Comparison of ENCODE assay signal across 14 cellular contexts in genomic region chr10:119210633-119211032, GRCh38. TPM values are rescaled to one million over a fixed set of nuclear protein-coding genes. Genes with fewer than 3 reads are reported as not detected.
DNase-seq lines count a peak whose midpoint lies in the region; ATAC-seq and TF ChIP-seq lines count a peak whose summit lies in the region.
"Had no signal": no experiment of that assay in that cellular context is flagged by ENCODE, and none has a peak within 500 bp of the region (broad histone marks: within the 10 kb centered on the region; RNA-seq: fewer than 3 reads in every experiment).

No MANE protein-coding gene starts in this region.

- peaks cover 14% of the 10 kb centered on the region for H3K36me3 Mint-ChIP-seq in CD4-positive, alpha-beta T cell (ENCODE audit: low read depth)
- H3K36me3 Mint-ChIP-seq in osteocyte (ENCODE audit: unreplicated experiment) (peaks cover 9% of the 10 kb centered on the region), H9 (ENCODE audit: insufficient read depth in 1 of 3, low read depth in 3 of 3) (no peaks in the 10 kb centered on the region; a peak in 1 of 7 replicates), WTC11 (no peaks in the 10 kb centered on the region)

- H3K9ac ChIP-seq in Loucy (ENCODE audit: low read depth, low read length, poor library complexity, severe bottlenecking) (peak overlapping the region; percentile 77), H9 (ENCODE audit: extremely low read depth, insufficient read length, low read length) (no peak overlapping the region)

- H2AFZ ChIP-seq in Loucy (ENCODE audit: low read length): no peak overlapping the region
- H2AFZ ChIP-seq in H9 (ENCODE audit: low read length): no peak overlapping the region

- H3K27ac ChIP-seq in CD4-positive, alpha-beta T cell (ENCODE audit: low read depth, low read length): peak overlapping the region; percentile 67
- H3K27ac ChIP-seq in coronary artery: peak overlapping the region; percentile 91 to 93
- no peak overlapping the region for H3K27ac ChIP-seq in H9 (ENCODE audit: insufficient read length, low read depth, low read length)

- no peak overlapping the region for H2BK12ac ChIP-seq in H9 (ENCODE audit: insufficient read length, low read depth, low read length)

- no peak for ATAC-seq in CD4-positive, alpha-beta T cell (ENCODE audit: poor library complexity)
- no peak for ATAC-seq in WTC11

- no peak for TF ChIP-seq CTCF in CD4-positive, alpha-beta T cell (IDR thresholded peaks at IDR 0.05)
- TF ChIP-seq CTCF in Loucy (conservative IDR thresholded peaks at IDR 0.05; ENCODE audit: low read length): no peak
- no peak for TF ChIP-seq CTCF in coronary artery (IDR thresholded peaks at IDR 0.05)
- TF ChIP-seq CTCF in osteocyte (IDR thresholded peaks at IDR 0.05): no peak
- no peak for TF ChIP-seq CTCF in H9 (conservative IDR thresholded peaks at IDR 0.05)
- TF ChIP-seq CTCF in WTC11 (IDR thresholded peaks at IDR 0.05): no peak

- no peaks in the 10 kb centered on the region for H3K36me3 ChIP-seq in Loucy (ENCODE audit: insufficient read depth, low read length)

- no peak overlapping the region for H2BK120ac ChIP-seq in H9 (ENCODE audit: low read depth, low read length, poor library complexity, severe bottlenecking)

- no peak overlapping the region for H3K4ac ChIP-seq in H9 (ENCODE audit: low read depth, low read length)

- H3K4me2 ChIP-seq in Loucy (ENCODE audit: low read depth, low read length, poor library complexity, severe bottlenecking) (peak overlapping the region; percentile 96), H9 (ENCODE audit: insufficient read depth, insufficient read length, low read length) (no peak overlapping the region)

- no peaks in the 10 kb centered on the region for H3K9me2 ChIP-seq in Loucy (replicated peaks; ENCODE audit: low read depth, low read length)

- WGBS in H9 (ENCODE audit: extremely low coverage, insufficient read length, low lambda C conversion rate): no CpG with 5 or more reads among the region's 2 CpGs

- no peak overlapping the region for H3K23ac ChIP-seq in H9 (ENCODE audit: insufficient read length, low read depth, low read length)

- no peak overlapping the region for H2AK5ac ChIP-seq in H9 (ENCODE audit: insufficient read length, low read length)

- peaks cover 70% of the 10 kb centered on the region for H3K79me2 ChIP-seq in Loucy (ENCODE audit: insufficient read depth, low read length)
- H3K79me2 ChIP-seq in H9 (ENCODE audit: insufficient read depth, low read length): no peaks in the 10 kb centered on the region

- no peak overlapping the region for H3K56ac ChIP-seq in H9 (ENCODE audit: insufficient read length, low read depth, low read length)

- no peaks in the 10 kb centered on the region for H3K9me3 ChIP-seq in CD4-positive, alpha-beta T cell (ENCODE audit: control insufficient read depth, low read length)
- no peaks in the 10 kb centered on the region for H3K9me3 ChIP-seq in Loucy (ENCODE audit: insufficient read depth, low read depth, low read length)
- no peaks in the 10 kb centered on the region for H3K9me3 ChIP-seq in H9 (ENCODE audit: control insufficient read depth, low read depth, low read length)

- H3K27me3 Mint-ChIP-seq in CD4-positive, alpha-beta T cell: no peaks in the 10 kb centered on the region
- no peaks in the 10 kb centered on the region for H3K27me3 Mint-ChIP-seq in osteocyte (ENCODE audit: unreplicated experiment)
- H3K27me3 Mint-ChIP-seq in H9 (ENCODE audit: low read depth): peaks cover 24% of the 10 kb centered on the region
- peaks cover 18% of the 10 kb centered on the region for H3K27me3 Mint-ChIP-seq in WTC11 (ENCODE audit: low read depth)
- H3K27me3 Mint-ChIP-seq: memory B cell had no signal

- peaks cover 19% of the 10 kb centered on the region for H3F3A ChIP-seq in Loucy (ENCODE audit: low read depth)

- peaks cover 6% of the 10 kb centered on the region for H3K23me2 ChIP-seq in H9 (ENCODE audit: insufficient read length, low read depth, low read length, poor library complexity, severe bottlenecking)

- H3T11ph ChIP-seq in H9 (ENCODE audit: low read length): no peak overlapping the region

- no peak overlapping the region for H4K91ac ChIP-seq in H9 (ENCODE audit: insufficient read length, low read depth, low read length)

- intact Hi-C loops in CD4-positive, alpha-beta T cell (cut with DNase I, micrococcal nuclease): loop anchor here in 1 of 2 experiments (5.0 kb wide), 1 partner anchor 57 kb away; no protein-coding TSS in a partner anchor

- no peaks in the 10 kb centered on the region for H4K20me1 ChIP-seq in Loucy (ENCODE audit: insufficient read depth, low read length, poor library complexity, severe bottlenecking)
- no peaks in the 10 kb centered on the region for H4K20me1 ChIP-seq in H9 (ENCODE audit: control insufficient read depth, insufficient read depth, insufficient read length)

- no peak overlapping the region for H4K5ac ChIP-seq in H9 (ENCODE audit: insufficient read length, low read depth, low read length)

- H3K4me3 Mint-ChIP-seq in CD4-positive, alpha-beta T cell: peak overlapping the region; percentile 80
- H3K4me3 Mint-ChIP-seq in osteocyte (ENCODE audit: unreplicated experiment): peak overlapping the region; percentile 49
- H3K4me3 Mint-ChIP-seq in H9: no peak overlapping the region
- no peak overlapping the region for H3K4me3 Mint-ChIP-seq in WTC11
- H3K4me3 Mint-ChIP-seq: memory B cell had no signal

- POLR2A ChIA-PET in CD4-positive, alpha-beta T cell (lab: Charles Lee): interaction anchor here (1.1 to 6.6 kb wide), 4 partner anchors 91 to 662 kb away, joined by 4 to 63 read pairs (median 7); partner anchors contain the start of gene MCMBP
- POLR2A ChIA-PET in HEK293T (lab: Yijun Ruan, JAX): interaction anchor here (0.8 kb wide), 1 partner anchor 165 kb away, joined by 3 read pairs; no protein-coding TSS in a partner anchor
- POLR2A ChIA-PET in WTC11 (lab: Charles Lee): no interaction called here

- H3K18ac ChIP-seq in H9 (ENCODE audit: insufficient read length, low read depth, low read length): no peak overlapping the region

- H3K4me1 Mint-ChIP-seq in CD4-positive, alpha-beta T cell (ENCODE audit: low read depth): peaks cover 75% of the 10 kb centered on the region
- H3K4me1 Mint-ChIP-seq in osteocyte (ENCODE audit: unreplicated experiment): peaks cover 54% of the 10 kb centered on the region
- H3K4me1 Mint-ChIP-seq in H9: peaks cover 38 to 41% of the 10 kb centered on the region in 2 experiments
- H3K4me1 Mint-ChIP-seq in WTC11: peaks cover 52% of the 10 kb centered on the region

- peaks cover 65% of the 10 kb centered on the region for H3K4me1 ChIP-seq in Loucy (ENCODE audit: insufficient read depth, low read length, poor library complexity, severe bottlenecking)
- no peaks in the 10 kb centered on the region for H3K4me1 ChIP-seq in H9 (ENCODE audit: insufficient read depth, low read length)

- H4K8ac ChIP-seq in H9 (replicated peaks; ENCODE audit: insufficient read length, low read depth, low read length): no peak overlapping the region

- H3K27ac Mint-ChIP-seq in CD4-positive, alpha-beta T cell: peak overlapping the region; percentile 87
- H3K27ac Mint-ChIP-seq in osteocyte (ENCODE audit: unreplicated experiment) (peak overlapping the region; percentile 90), H9 (no peak overlapping the region), WTC11 (no peak overlapping the region)

- no peak overlapping the region for H2BK5ac ChIP-seq in H9 (ENCODE audit: insufficient read length, low read length)

- H3K79me1 ChIP-seq in H9 (ENCODE audit: insufficient read depth, low read depth, low read length, poor library complexity, severe bottlenecking): no peaks in the 10 kb centered on the region

- H3K4me3 ChIP-seq in Loucy (ENCODE audit: low read length, poor library complexity, severe bottlenecking): peak overlapping the region; percentile 83
- peak overlapping the region; percentile 94 for H3K4me3 ChIP-seq in coronary artery

- H3K9me3 Mint-ChIP-seq in CD4-positive, alpha-beta T cell: no peaks in the 10 kb centered on the region
- H3K9me3 Mint-ChIP-seq in osteocyte (ENCODE audit: unreplicated experiment) (no peaks in the 10 kb centered on the region), H9 (no peaks in the 10 kb centered on the region; a peak in 2 of 5 replicates), WTC11 (no peaks in the 10 kb centered on the region)
- H3K9me3 Mint-ChIP-seq: memory B cell had no signal

- no peak overlapping the region for H2BK20ac ChIP-seq in H9 (ENCODE audit: low read depth, low read length, poor library complexity, severe bottlenecking)

- H2BK15ac ChIP-seq in H9 (ENCODE audit: low read depth, low read length): no peak overlapping the region

- H3K14ac ChIP-seq in H9 (ENCODE audit: insufficient read depth, low read length): no peak overlapping the region

- H3K27me3 ChIP-seq in CD4-positive, alpha-beta T cell (ENCODE audit: control insufficient read depth, insufficient read depth, low read length): no peaks in the 10 kb centered on the region
- H3K27me3 ChIP-seq in Loucy (ENCODE audit: insufficient read depth, low read length, poor library complexity, severe bottlenecking) (no peaks in the 10 kb centered on the region), H9 (ENCODE audit: insufficient read depth, low read length) (peaks cover 12% of the 10 kb centered on the region; the same call in 1 of the 2 replicates)

- CTCF ChIA-PET in CD4-positive, alpha-beta T cell (lab: Charles Lee): interaction anchor here (0.9 to 2.6 kb wide), 4 partner anchors 12 to 235 kb away, joined by 3 to 14 read pairs (median 3); no protein-coding TSS in a partner anchor
- CTCF ChIA-PET in HEK293T (lab: Yijun Ruan, JAX) (interaction anchor here (0.6 to 1.7 kb wide), 3 partner anchors 11 to 211 kb away, joined by 3 to 6 read pairs (median 3); no protein-coding TSS in a partner anchor), WTC11 (lab: Charles Lee) (interaction anchor here (0.6 to 3.2 kb wide), 7 partner anchors 12 to 392 kb away, joined by 3 to 17 read pairs (median 5); no protein-coding TSS in a partner anchor)

- no peak for DNase-seq in CD4-positive, alpha-beta T cell
- DNase-seq in coronary artery (ENCODE audit: low spot score): no peak
- DNase-seq in osteocyte (ENCODE audit: extremely low spot score, unreplicated experiment): no peak
- no peak for DNase-seq in HEK293T (ENCODE audit: extremely low spot score)
- DNase-seq in ecto neural progenitor cell (ENCODE audit: low spot score): no peak
- no peak for DNase-seq in H9
- no peak for DNase-seq in WTC11 (ENCODE audit: low spot score)
- DNase-seq: activated gamma-delta T cell treated with Interleukin-2 at 50 U/mL for 16 hours, COR-L47, dermis blood vessel endothelial cell, NCI-H1930, OCI-M1 had no signal

TF ChIP-seq in HEK293T, 16 proteins besides CTCF, POLR2A, EP300 and RAD21 (continues in another document):
- no peak for TF ChIP-seq HDGF (IDR thresholded peaks at IDR 0.05; ENCODE audit: borderline replicate concordance)

TF ChIP-seq in WTC11, 78 proteins besides CTCF, POLR2A, EP300 and RAD21 (continues in another document):
- TF ChIP-seq TEAD4 (CRISPR knock-in tag; IDR thresholded peaks at IDR 0.05): no peak

RNA-seq across cellular contexts. Expression of gene GRK5, which starts 3.3 kb away (rescaled TPM):
- total RNA-seq in CD4-positive, alpha-beta T cell: 10 to 100 TPM; 19.2 to 20.8 TPM
- total RNA-seq in osteocyte (43.2 and 45.9 TPM in 2 replicates), H9 (2021) (1.1 and 1.2 TPM in 2 replicates), WTC11 (2021) (1.9 to 2.3 TPM (median 2.2 TPM) in 3 replicates)

RNA-seq across cellular contexts. Expression of gene PRDX3, which starts 32.0 kb away (rescaled TPM):
- total RNA-seq in CD4-positive, alpha-beta T cell: 1 to 10 TPM; 7.1 to 7.5 TPM
- 76.7 and 76.9 TPM in 2 replicates for total RNA-seq in osteocyte
- total RNA-seq in H9 (2021): 181 TPM in 2 replicates
- total RNA-seq in WTC11 (2021): 167 to 175 TPM (median 173 TPM) in 3 replicates

RNA-seq across cellular contexts. Expression of gene SFXN4, which starts 45.1 kb away (rescaled TPM):
- total RNA-seq in CD4-positive, alpha-beta T cell: 1 to 10 TPM; 7.1 to 7.8 TPM
- total RNA-seq in osteocyte: 10.9 and 12.2 TPM in 2 replicates
- 21.9 and 24.9 TPM in 2 replicates for total RNA-seq in H9 (2021)
- total RNA-seq in WTC11 (2021): 23.8 to 25.9 TPM (median 24.0 TPM) in 3 replicates

Comparison
In these comparisons a context has a peak if more than half of its experiments do, and no peak if none do; other contexts are left out.
1. H3K27ac Mint-ChIP-seq: peak in CD4-positive, alpha-beta T cell (single experiment) and osteocyte (single experiment); none in H9 (0 of 3) and WTC11 (single experiment).
2. H3K4me3 Mint-ChIP-seq: peak in CD4-positive, alpha-beta T cell (single experiment) and osteocyte (single experiment); none in H9 (0 of 2) and WTC11 (single experiment).